ENCODE assay signal across 21 cellular contexts in the genomic region with DNA sequence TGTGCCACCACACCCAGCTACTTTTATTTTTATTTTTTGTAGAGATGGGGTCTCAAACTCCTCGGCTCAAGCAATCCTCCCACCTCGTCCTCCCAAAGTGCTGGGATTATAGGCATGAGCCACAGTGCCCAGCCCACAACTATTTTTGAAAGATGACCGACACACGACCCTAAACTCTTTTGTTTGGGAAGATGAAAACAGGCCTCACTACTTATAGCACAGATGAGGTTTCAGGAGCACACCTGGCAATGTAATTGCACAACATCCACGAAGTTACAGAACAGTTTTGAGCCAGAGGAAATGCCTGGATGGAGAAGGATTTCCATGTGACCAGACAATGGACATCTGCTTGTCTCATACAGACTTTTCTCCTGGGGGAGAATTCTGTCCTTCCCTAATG. TPM values are rescaled to one million over a fixed set of nuclear protein-coding genes. Genes with fewer than 3 reads are reported as not detected.
DNase-seq lines count a peak whose midpoint lies in the region; ATAC-seq and TF ChIP-seq lines count a peak whose summit lies in the region.
"Had no signal": no experiment of that assay in that cellular context is flagged by ENCODE, and none has a peak within 500 bp of the region (broad histone marks: within the 10 kb centered on the region; RNA-seq: fewer than 3 reads in every experiment).

No MANE protein-coding gene starts in this region.

- DNase-seq in heart right ventricle: no peak
- no peak for DNase-seq in Right ventricle myocardium superior
- DNase-seq in NCI-H2171 (lab: John Stamatoyannopoulos, UW): peak; percentile 66
- DNase-seq in PC-9: no peak
- DNase-seq in NCI-H526 (lab: John Stamatoyannopoulos, UW): no peak
- DNase-seq in ecto neural progenitor cell (ENCODE audit: low spot score): no peak
- no peak for DNase-seq in putamen (ENCODE audit: low spot score)
- DNase-seq: HCEC 1CT; NCI-H1092 treated with DMSO at 0.1 percent for 48 hours; NCI-H146; NCI-H2029; NCI-H446; NCI-H748 treated with DMSO at 0.1 percent for 48 hours; NK-92 treated with Interleukin-12 subunit alpha and Interleukin-12 subunit beta, amount 100 ng/mL, for 24 hours had no signal

- POLR2A ChIA-PET in PC-9 (lab: Charles Lee; ENCODE audit: unreplicated experiment): no interaction called here

- H3K4me3 ChIP-seq in heart right ventricle: no peak overlapping the region
- H3K4me3 ChIP-seq in PC-9: no peak overlapping the region
- H3K4me3 ChIP-seq: GM23338 had no signal

- BruUV-seq in PC-9 (replicated peaks; lab: Mats Ljungman, UMichigan): no TSS peak

- H3K79me2 ChIP-seq in PC-9 (ENCODE audit: low read depth): no peaks in the 10 kb centered on the region

- peak overlapping the region in 7 of 10 donors; percentile 30 to 82 (median 76) for H3K27ac ChIP-seq in heart right ventricle
- 0 out of 2 replicates have a peak overlapping the region, but pooled peaks have one; percentile 8 for H3K27ac ChIP-seq in PC-9

- H3K4me1 ChIP-seq in heart right ventricle: peaks cover 5 to 44% (median 29%) of the 10 kb centered on the region in 9 donors
- H3K4me1 ChIP-seq in PC-9 (replicated peaks; ENCODE audit: insufficient read depth): peaks cover 21% of the 10 kb centered on the region

- H3K4me2 ChIP-seq in PC-9: no peak overlapping the region
- H3K4me2 ChIP-seq: GM23338 had no signal

- intact Hi-C loops in heart right ventricle (cut with DNase I): loop anchor here in 9 of 10 donors (1.0 to 10.0 kb wide), 11 partner anchors 54 to 417 kb away; a partner anchor contains a TSS
- intact Hi-C loops in Right ventricle myocardium superior (cut with DNase I): loop anchor here (2.0 to 10.0 kb wide), 2 partner anchors 149 to 297 kb away; no protein-coding TSS in a partner anchor
- intact Hi-C loops in PC-9 (cut with micrococcal nuclease; ENCODE audit: unreplicated experiment): loop anchor here (10.0 kb wide), 1 partner anchor 417 kb away; no protein-coding TSS in a partner anchor

- ATAC-seq in heart right ventricle (peak in 4 of 8 donors; percentile 19 to 46 (median 36)), Right ventricle myocardium superior (ENCODE audit: poor library complexity) (no peak)
- ATAC-seq: Right ventricle myocardium inferior had no signal

- TF ChIP-seq CTCF in heart right ventricle (IDR thresholded peaks at IDR 0.05): no peak
- TF ChIP-seq CTCF in PC-9 (conservative IDR thresholded peaks at IDR 0.05): no peak

- H3K27me3 ChIP-seq in heart right ventricle: no peaks in the 10 kb centered on the region
- H3K27me3 ChIP-seq in PC-9 (ENCODE audit: insufficient read depth, low read depth): no peaks in the 10 kb centered on the region

- H4K20me1 ChIP-seq in PC-9 (ENCODE audit: insufficient read depth): no peaks in the 10 kb centered on the region

- CTCF ChIA-PET in PC-9 (lab: Charles Lee): interaction anchor here (0.7 to 3.8 kb wide), 2 partner anchors 139 to 150 kb away, joined by 17 to 23 read pairs; no protein-coding TSS in a partner anchor

- peaks cover 15% of the 10 kb centered on the region; the same call in 1 of the 2 replicates for H3F3A ChIP-seq in PC-9 (ENCODE audit: insufficient read depth, low read depth)

- H3K36me3 ChIP-seq in heart right ventricle (no peaks in the 10 kb centered on the region), PC-9 (ENCODE audit: low read depth) (no peaks in the 10 kb centered on the region)

- no peaks in the 10 kb centered on the region; the same call in 1 of the 2 replicates for H3K9me2 ChIP-seq in PC-9 (ENCODE audit: insufficient read depth)

- no peaks in the 10 kb centered on the region for H3K9me3 ChIP-seq in heart right ventricle
- H3K9me3 ChIP-seq in PC-9 (ENCODE audit: insufficient read depth, low read depth): no peaks in the 10 kb centered on the region

- 35 to 58% methylated on average over 5 of the region's 5 CpGs for WGBS in heart right ventricle, 2 donors

- H2AFZ ChIP-seq in PC-9: no peak overlapping the region
- H2AFZ ChIP-seq: GM23338 had no signal

RNA-seq across cellular contexts. Expression of a gene that starts 43.4 kb away (rescaled TPM):
- total RNA-seq in heart right ventricle (not detected), Right ventricle myocardium superior (not detected), PC-9 (2021) (not detected in 2 replicates)
- not detected for polyA plus RNA-seq in heart right ventricle
- total RNA-seq: Daoy; GM23338; LHCN-M2; Right ventricle myocardium inferior; SK-MEL-5; T-helper 1 cell treated with Interleukin-12 subunit alpha and Interleukin-12 subunit beta and Interleukin-4 antibody, amounts not matched to agents 30 ng/mL and 1 ng/mL, for 36 hours had no signal
- polyA plus RNA-seq: CD14-positive monocyte, GM23338 had no signal

RNA-seq across cellular contexts. Expression of a gene that starts 54.1 kb away (rescaled TPM):
- total RNA-seq in heart right ventricle (1 to 10 TPM; 4.0 to 8.8 (median 5.5) TPM), Right ventricle myocardium superior (5.6 TPM), PC-9 (2021) (11.3 and 12.4 TPM in 2 replicates)
- 10 to 100 TPM in 1 of 2 donors, 1 to 10 TPM in 1; 6.9 to 13.5 TPM for polyA plus RNA-seq in heart right ventricle
